In the genomic region with DNA sequence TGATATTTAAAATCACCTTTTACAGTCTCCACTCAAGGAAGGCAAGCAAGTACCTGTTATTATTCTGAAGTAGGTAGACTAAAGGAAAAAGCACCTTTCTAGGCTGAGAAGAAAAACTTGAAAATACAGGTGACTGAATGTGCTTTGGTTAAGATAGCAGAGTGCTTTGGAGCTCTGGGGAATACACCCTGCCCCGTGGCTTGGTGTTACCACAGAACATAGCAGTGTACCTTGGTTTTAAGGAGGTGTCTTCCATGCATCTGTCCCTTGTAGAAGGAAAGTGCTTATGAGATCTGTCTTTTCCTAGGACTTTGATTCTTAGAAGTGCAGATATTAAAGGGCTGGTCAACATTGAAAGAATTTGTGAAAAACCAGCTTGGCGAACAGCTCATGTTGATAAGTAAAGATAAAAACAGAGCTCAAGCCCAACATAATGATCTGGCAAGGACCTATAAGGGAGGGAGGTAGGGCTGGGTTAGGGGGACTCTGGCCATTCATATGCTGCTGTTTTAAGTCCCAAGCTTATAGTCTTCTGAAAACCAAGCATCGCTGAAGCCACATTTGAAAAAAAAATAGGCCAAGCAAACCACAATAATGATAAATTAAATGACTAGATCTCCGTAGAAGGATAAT, we compare ENCODE assay signal across 28 cellular contexts.
DNase-seq lines count a peak whose midpoint lies in the region; ATAC-seq and TF ChIP-seq lines count a peak whose summit lies in the region.
"Had no signal": no experiment of that assay in that cellular context is flagged by ENCODE, and none has a peak within 500 bp of the region (broad histone marks: within the 10 kb centered on the region; RNA-seq: fewer than 3 reads in every experiment).

No MANE protein-coding gene starts in this region.

- H3K4me1 Mint-ChIP-seq in progenitor cell of endocrine pancreas (ENCODE audit: low read depth): peaks cover 82% of the 10 kb centered on the region
- H3K4me1 Mint-ChIP-seq in CD4-positive, alpha-beta memory T cell: no peaks in the 10 kb centered on the region

- H4K20me1 ChIP-seq in BLaER1: peaks cover 100% of the 10 kb centered on the region
- no peaks in the 10 kb centered on the region for H4K20me1 ChIP-seq in OCI-LY1 (ENCODE audit: insufficient read depth, low read length)
- H4K20me1 ChIP-seq in hepatocyte (ENCODE audit: insufficient read depth, poor library complexity, severe bottlenecking): no peaks in the 10 kb centered on the region

- no peaks in the 10 kb centered on the region for H3K27me3 Mint-ChIP-seq in progenitor cell of endocrine pancreas
- peaks cover 1 to 2% of the 10 kb centered on the region in 2 donors for H3K27me3 Mint-ChIP-seq in CD4-positive, alpha-beta memory T cell
- H3K27me3 Mint-ChIP-seq: effector memory CD8-positive, alpha-beta T cell had no signal

- POLR2A ChIA-PET in CD4-positive, alpha-beta memory T cell (lab: Charles Lee; ENCODE audit: partially characterized antibody): no interaction called here

- no peak for DNase-seq in hepatocyte (ENCODE audit: low spot score)
- DNase-seq in progenitor cell of endocrine pancreas (ENCODE audit: low spot score, unreplicated experiment): no peak
- no peak for DNase-seq in CD4-positive, alpha-beta memory T cell
- DNase-seq in NCI-H2107 (lab: John Stamatoyannopoulos, UW): no peak
- DNase-seq in H7: no peak
- DNase-seq: 8988T; activated CD4-positive, alpha-beta T cell treated with anti-CD3 and anti-CD28 coated beads for 48 hours; activated effector memory CD4-positive, alpha-beta T cell treated with Interleukin-2 at 50 U/mL for 16 hours; activated T-cell treated with anti-CD3 and anti-CD28 coated beads, Interleukin-2, amount 50 U/mL, for 1 hour; cortex of kidney; effector memory CD8-positive, alpha-beta T cell; Kasumi-1; left ventricle myocardium superior; midbrain; naive thymus-derived CD4-positive, alpha-beta T cell; NCI-H1436; NCI-H2081 treated with DMSO at 0.1 percent for 48 hours; NCI-H446; NCI-H748 treated with DMSO at 0.1 percent for 48 hours; stimulated activated naive CD4-positive, alpha-beta T cell; T-helper 9 cell; testis had no signal

- H3K9me2 ChIP-seq in OCI-LY1 (ENCODE audit: low read depth, low read length): no peaks in the 10 kb centered on the region
- H3K9me2 ChIP-seq in hepatocyte (replicated peaks; ENCODE audit: insufficient read depth): no peaks in the 10 kb centered on the region

- H3K4me3 Mint-ChIP-seq in progenitor cell of endocrine pancreas (ENCODE audit: low read depth): no peak overlapping the region
- no peak overlapping the region for H3K4me3 Mint-ChIP-seq in CD4-positive, alpha-beta memory T cell
- H3K4me3 Mint-ChIP-seq: activated naive CD8-positive, alpha-beta T cell; CD14-positive monocyte; effector memory CD8-positive, alpha-beta T cell; naive thymus-derived CD4-positive, alpha-beta T cell had no signal

- intact Hi-C loops in CD4-positive, alpha-beta memory T cell (cut with micrococcal nuclease): no loop called here

- H3K9me3 ChIP-seq in BLaER1 (no peaks in the 10 kb centered on the region), OCI-LY1 (ENCODE audit: low read length) (no peaks in the 10 kb centered on the region), hepatocyte (ENCODE audit: low read depth) (no peaks in the 10 kb centered on the region)
- H3K9me3 ChIP-seq in CD4-positive, alpha-beta memory T cell (ENCODE audit: control insufficient read depth in 1 of 2, low read length in 2 of 2): no peaks in the 10 kb centered on the region
- H3K9me3 ChIP-seq: testis had no signal

- ATAC-seq in GM18502 (IDR thresholded peaks at IDR 0.05; ENCODE audit: poor library complexity, unreplicated experiment): no peak
- ATAC-seq: effector memory CD8-positive, alpha-beta T cell; left ventricle myocardium superior; naive thymus-derived CD4-positive, alpha-beta T cell had no signal

- no peak overlapping the region for H3K9ac ChIP-seq in BLaER1
- no peak overlapping the region for H3K9ac ChIP-seq in OCI-LY1 (ENCODE audit: low read length)

- 67% methylated on average over 4 of the region's 4 CpGs for WGBS in hepatocyte (ENCODE audit: low lambda C conversion rate, missing lambda C conversion rate)

- H3K27ac Mint-ChIP-seq in progenitor cell of endocrine pancreas: peak overlapping the region; percentile 60
- H3K27ac Mint-ChIP-seq in CD4-positive, alpha-beta memory T cell: no peak overlapping the region
- H3K27ac Mint-ChIP-seq: activated naive CD8-positive, alpha-beta T cell; CD14-positive monocyte; effector memory CD8-positive, alpha-beta T cell; naive thymus-derived CD4-positive, alpha-beta T cell had no signal

- H3K79me2 ChIP-seq in OCI-LY1 (ENCODE audit: insufficient read depth, low read length) (peaks cover 98% of the 10 kb centered on the region), hepatocyte (peaks cover 88% of the 10 kb centered on the region)

- H3K36me3 ChIP-seq in BLaER1: peaks cover 94% of the 10 kb centered on the region
- H3K36me3 ChIP-seq in OCI-LY1 (ENCODE audit: insufficient read depth, low read length): peaks cover 42% of the 10 kb centered on the region; the same call in 1 of the 2 replicates
- no peaks in the 10 kb centered on the region for H3K36me3 ChIP-seq in hepatocyte (replicated peaks; ENCODE audit: insufficient read depth, low read depth)
- H3K36me3 ChIP-seq in CD4-positive, alpha-beta memory T cell (ENCODE audit: insufficient read depth, low read length): no peaks in the 10 kb centered on the region
- no peaks in the 10 kb centered on the region for H3K36me3 ChIP-seq in H7 (replicated peaks; ENCODE audit: control insufficient read depth, insufficient read depth, low read length)

- peak overlapping the region; percentile 21 for H3K4me2 ChIP-seq in BLaER1
- peak overlapping the region; percentile 52; the same call in 1 of the 2 replicates for H3K4me2 ChIP-seq in OCI-LY1 (ENCODE audit: low read length)
- peak overlapping the region; percentile 43 for H3K4me2 ChIP-seq in hepatocyte

- H3K36me3 Mint-ChIP-seq in progenitor cell of endocrine pancreas (ENCODE audit: insufficient read depth): peaks cover 17% of the 10 kb centered on the region
- H3K36me3 Mint-ChIP-seq in CD4-positive, alpha-beta memory T cell: no peaks in the 10 kb centered on the region
- H3K36me3 Mint-ChIP-seq: activated naive CD8-positive, alpha-beta T cell; CD14-positive monocyte; naive thymus-derived CD4-positive, alpha-beta T cell had no signal

- H3K9me3 Mint-ChIP-seq in progenitor cell of endocrine pancreas (ENCODE audit: low read depth): no peaks in the 10 kb centered on the region
- peaks cover 0 to 6% (median under 1%) of the 10 kb centered on the region in 8 donors for H3K9me3 Mint-ChIP-seq in CD4-positive, alpha-beta memory T cell

- no peak overlapping the region for H3K27ac ChIP-seq in BLaER1
- H3K27ac ChIP-seq in OCI-LY1 (ENCODE audit: low read depth, low read length, poor library complexity, severe bottlenecking): peak overlapping the region; percentile 61
- H3K27ac ChIP-seq in hepatocyte: peak overlapping the region; percentile 67
- no peak overlapping the region for H3K27ac ChIP-seq in CD4-positive, alpha-beta memory T cell (ENCODE audit: low read depth, low read length)
- H3K27ac ChIP-seq: HL-60, testis had no signal

- no peaks in the 10 kb centered on the region for H3K27me3 ChIP-seq in BLaER1
- no peaks in the 10 kb centered on the region for H3K27me3 ChIP-seq in OCI-LY1 (ENCODE audit: insufficient read depth, low read length)
- H3K27me3 ChIP-seq in hepatocyte: no peaks in the 10 kb centered on the region
- no peaks in the 10 kb centered on the region for H3K27me3 ChIP-seq in CD4-positive, alpha-beta memory T cell (ENCODE audit: insufficient read depth, low read length)
- no peaks in the 10 kb centered on the region for H3K27me3 ChIP-seq in H7 (ENCODE audit: control insufficient read depth, insufficient read depth, low read length)
- H3K27me3 ChIP-seq: testis had no signal

- TF ChIP-seq CTCF in OCI-LY1 (IDR thresholded peaks at IDR 0.05; ENCODE audit: low read length) (no peak), hepatocyte (IDR thresholded peaks at IDR 0.05; ENCODE audit: poor library complexity) (no peak), progenitor cell of endocrine pancreas (IDR thresholded peaks at IDR 0.05; ENCODE audit: unreplicated experiment) (no peak)

- H3K4me3 ChIP-seq in BLaER1: no peak overlapping the region
- H3K4me3 ChIP-seq in OCI-LY1 (ENCODE audit: low read depth, low read length, poor library complexity, severe bottlenecking): no peak overlapping the region
- H3K4me3 ChIP-seq in hepatocyte: no peak overlapping the region
- no peak overlapping the region for H3K4me3 ChIP-seq in CD4-positive, alpha-beta memory T cell (ENCODE audit: low read length in 2 of 2)
- H3K4me3 ChIP-seq in H7 (ENCODE audit: insufficient read depth, low read depth, low read length): no peak overlapping the region
- H3K4me3 ChIP-seq: testis had no signal

- CTCF ChIA-PET in CD4-positive, alpha-beta memory T cell (lab: Charles Lee; ENCODE audit: partially characterized antibody): no interaction called here

- H2AFZ ChIP-seq in OCI-LY1 (ENCODE audit: low read length) (no peak overlapping the region), hepatocyte (no peak overlapping the region)

- H3F3A ChIP-seq in OCI-LY1 (ENCODE audit: insufficient read depth, low read length): no peaks in the 10 kb centered on the region

- H3K4me1 ChIP-seq in BLaER1 (peaks cover 58% of the 10 kb centered on the region), OCI-LY1 (ENCODE audit: insufficient read depth, low read length, severe bottlenecking) (peaks cover 63% of the 10 kb centered on the region), hepatocyte (ENCODE audit: insufficient read depth) (peaks cover 63% of the 10 kb centered on the region)
- no peaks in the 10 kb centered on the region for H3K4me1 ChIP-seq in CD4-positive, alpha-beta memory T cell (ENCODE audit: insufficient read depth, low read length)

Comparison
In these comparisons a context has a peak if more than half of its experiments do, and no peak if none do; other contexts are left out.
1. H3K27ac ChIP-seq: peak in OCI-LY1 (single experiment) and hepatocyte (single experiment); none in BLaER1 (single experiment) and CD4-positive, alpha-beta memory T cell (single experiment).
2. Peak in every context shown above with its lines, with median percentiles within 50 percentile points of each other: H3K4me2 ChIP-seq.